ENCODE assay signal across 19 cellular contexts in the genomic region with DNA sequence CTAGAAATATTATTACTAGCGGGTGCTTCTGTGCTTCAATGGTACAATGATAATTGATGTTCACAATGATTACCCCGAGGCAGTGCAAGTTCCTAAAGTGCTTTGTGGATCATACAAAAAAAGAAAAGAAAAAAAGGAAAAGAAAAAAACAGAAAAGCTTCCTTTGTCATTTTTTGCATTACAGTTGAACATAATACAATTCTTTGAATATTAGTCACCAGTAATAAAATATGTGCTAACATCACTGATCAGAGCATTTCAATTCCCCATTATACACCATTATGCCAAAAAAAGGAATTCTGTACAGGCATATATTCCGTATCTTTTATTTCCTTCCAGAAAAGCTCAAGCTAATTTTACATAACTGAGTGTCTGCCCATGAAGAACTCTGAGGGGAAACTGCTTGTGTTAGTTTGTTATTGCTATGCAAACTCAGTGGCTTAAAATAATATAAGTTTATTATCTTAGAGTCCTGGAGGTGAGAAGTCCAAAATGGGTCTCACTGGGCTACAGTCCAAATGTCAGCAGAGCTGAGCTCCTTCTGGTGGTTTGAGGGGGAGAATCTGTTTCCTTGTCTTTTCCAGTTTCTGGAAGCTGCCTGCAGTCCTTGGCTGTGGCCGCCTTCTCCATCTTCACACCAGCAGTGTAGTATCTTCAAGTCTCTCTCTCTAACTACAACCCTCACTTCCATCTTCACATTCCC.
A peak's percentile ranks its signal among the peaks of the same experiment; 100 is the strongest.
DNase-seq lines count a peak whose midpoint lies in the region; ATAC-seq, FAIRE-seq and TF ChIP-seq lines count a peak whose summit lies in the region.
"Had no signal": no experiment of that assay in that cellular context is flagged by ENCODE, and none has a peak within 500 bp of the region (broad histone marks: within the 10 kb centered on the region; RNA-seq: fewer than 3 reads in every experiment).

No MANE protein-coding gene starts in this region.

- H3K79me1 ChIP-seq in IMR-90 (ENCODE audit: low read depth in 1 of 2, low read length in 2 of 2), result no peaks in the 10 kb centered on the region

- no peak for TF ChIP-seq POLR2A in IMR-90 (IDR thresholded peaks at IDR 0.05; ENCODE audit: low read depth, low read length)

- POLR2A ChIA-PET in IMR-90 (lab: Charles Lee; ENCODE audit: unreplicated experiment), result no interaction called here

- no peaks in the 10 kb centered on the region for H3K9me3 ChIP-seq in IMR-90 (ENCODE audit: control insufficient read depth, insufficient read depth, low read length)
- no peaks in the 10 kb centered on the region for H3K9me3 ChIP-seq in keratinocyte (ENCODE audit: control insufficient read depth, low read depth, low read length)
- H3K9me3 ChIP-seq: Caco-2 had no signal

- H3K4ac ChIP-seq in IMR-90 (ENCODE audit: low read depth, low read length), result peak overlapping the region; percentile 3; the same call in 1 of the 2 replicates

- H3K4me3 ChIP-seq in IMR-90 (ENCODE audit: insufficient read depth, low read depth, low read length), result no peak overlapping the region
- no peak overlapping the region for H3K4me3 ChIP-seq in brain microvascular endothelial cell (ENCODE audit: low read depth, low read length)
- no peak overlapping the region for H3K4me3 ChIP-seq in keratinocyte (ENCODE audit: control insufficient read depth in 2 of 3, extremely low read depth in 1 of 3, insufficient read depth in 2 of 3, low read depth in 1 of 3, low read length in 3 of 3)

- H2BK5ac ChIP-seq in IMR-90 (ENCODE audit: low read depth, low read length, poor library complexity, severe bottlenecking), result no peak overlapping the region

- no peak overlapping the region for H3K56ac ChIP-seq in IMR-90 (ENCODE audit: extremely low read depth, insufficient read depth, low read length)

- H2AK9ac ChIP-seq in IMR-90 (replicated peaks; ENCODE audit: low read depth, low read length, poor library complexity), result no peak overlapping the region

- no peak for TF ChIP-seq RAD21 in IMR-90 (IDR thresholded peaks at IDR 0.05; ENCODE audit: low read length)

- H3K23ac ChIP-seq in IMR-90 (ENCODE audit: low read depth, low read length), result no peak overlapping the region

- peaks cover 10% of the 10 kb centered on the region for H3K9me1 ChIP-seq in IMR-90 (ENCODE audit: insufficient read depth, low read length)
- H3K9me1 ChIP-seq in keratinocyte (ENCODE audit: control insufficient read depth, extremely low read depth, insufficient read depth, low read length), result no peaks in the 10 kb centered on the region

- H2AK5ac ChIP-seq in IMR-90 (ENCODE audit: low read depth, low read length), result peak overlapping the region; percentile 70

- H3K14ac ChIP-seq in IMR-90 (replicated peaks; ENCODE audit: low read depth, low read length), result no peak overlapping the region; the same call in 1 of the 2 replicates

- in situ Hi-C loops in ACHN (cut with HindIII; ENCODE audit: low pct_ligation_motif_present, low pct_unique_long_range_greater_than_20kb, low sequenced_read_pairs), result no loop called here
- in situ Hi-C loops in IMR-90 (cut with MboI; ENCODE audit: low sequenced_read_pairs), result no loop called here
- in situ Hi-C loops in brain microvascular endothelial cell (cut with HindIII; ENCODE audit: low pct_ligation_motif_present, low sequenced_read_pairs), result no loop called here

- peak overlapping the region; percentile 87; the same call in 1 of the 2 replicates for H2BK20ac ChIP-seq in IMR-90 (ENCODE audit: low read depth, low read length)

- FAIRE-seq in keratinocyte (lab: Jason Lieb, UNC), result no peak
- FAIRE-seq: endometrium had no signal

- intact Hi-C loops in IMR-90 (cut with micrococcal nuclease), result loop anchor here (10.0 kb wide), 1 partner anchor 444 kb away; the partner anchor contains the start of gene LSAMP

- peak overlapping the region; percentile 67; the same call in 1 of the 2 replicates for H2BK120ac ChIP-seq in IMR-90 (ENCODE audit: low read depth, low read length)

- H3K9ac ChIP-seq in IMR-90 (ENCODE audit: low read depth, low read length) (no peak overlapping the region), keratinocyte (ENCODE audit: control insufficient read depth, extremely low read depth, insufficient read depth, low read length) (peak overlapping the region; percentile 60)

- CTCF ChIA-PET in IMR-90 (lab: Yijun Ruan, JAX), result no interaction called here

- no peak overlapping the region for H4K8ac ChIP-seq in IMR-90 (ENCODE audit: low read depth in 2 of 2, low read length in 2 of 2)

- BruUV-seq in IMR-90 (replicated peaks; lab: Mats Ljungman, UMichigan), result no TSS peak

- DNase-seq in ACHN, result peak; percentile 22
- peak; percentile 30 for DNase-seq in IMR-90
- no peak for DNase-seq in brain microvascular endothelial cell
- DNase-seq in keratinocyte (ENCODE audit: low read depth, low spot score), result no peak
- DNase-seq in activated T-cell treated with anti-CD3 and anti-CD28 coated beads, Interleukin-2, amount 50 U/mL, for 1 hour, result no peak
- no peak for DNase-seq in NCI-H2029 treated with DMSO at 0.1 percent for 48 hours (lab: John Stamatoyannopoulos, UW)
- no peak for DNase-seq in anterior cingulate cortex (lab: John Stamatoyannopoulos, UW)
- DNase-seq: activated CD4-positive, alpha-beta memory T cell treated with anti-CD3 and anti-CD28 coated beads, Interleukin-2, amount 10 ng/mL, durations not matched to agents 7 days and 5 days; activated naive CD8-positive, alpha-beta T cell treated with anti-CD3 and anti-CD28 coated beads, Interleukin-2, amount 10 ng/mL, durations not matched to agents 7 days and 5 days; Caco-2; GF-D8; immature natural killer cell; MV-4-11; NCI-H2029; NCI-H774; T-cell had no signal

- no peak for ATAC-seq in IMR-90 (ENCODE audit: low read depth)
- no peak for ATAC-seq in HG03521 (IDR thresholded peaks at IDR 0.05; ENCODE audit: unreplicated experiment)
- ATAC-seq: T-cell had no signal

- no CpG with 5 or more reads among the region's 4 CpGs for WGBS in IMR-90 (ENCODE audit: extremely low coverage in 2 of 2, insufficient read length in 1 of 2), 2 experiments

- H4K20me1 ChIP-seq in IMR-90 (ENCODE audit: insufficient read depth, low read length) (no peaks in the 10 kb centered on the region), keratinocyte (ENCODE audit: control insufficient read depth, extremely low read depth, insufficient read depth, low read length) (no peaks in the 10 kb centered on the region)

- no peak for TF ChIP-seq CTCF in IMR-90 (conservative IDR thresholded peaks at IDR 0.05; ENCODE audit: low read depth, low read length)
- no peak for TF ChIP-seq CTCF in brain microvascular endothelial cell (IDR thresholded peaks at IDR 0.05; ENCODE audit: low read depth, low read length, missing control alignments)
- TF ChIP-seq CTCF in keratinocyte (optimal IDR thresholded peaks at IDR 0.05 in 1 of 3, IDR thresholded peaks at IDR 0.05 in 1 of 3, conservative IDR thresholded peaks at IDR 0.05 in 1 of 3; ENCODE audit: extremely low read depth in 1 of 3, insufficient read depth in 2 of 3, low read length in 3 of 3), result no peak

- H2AFZ ChIP-seq in IMR-90 (replicated peaks; ENCODE audit: low read length, poor library complexity) (no peak overlapping the region), keratinocyte (ENCODE audit: control insufficient read depth, low read length) (peak overlapping the region; percentile 58)

- H4K91ac ChIP-seq in IMR-90 (ENCODE audit: insufficient read depth, low read depth, low read length), result no peak overlapping the region

- H3K18ac ChIP-seq in IMR-90 (ENCODE audit: low read depth, low read length), result peak overlapping the region; percentile 72; the same call in 1 of the 2 replicates

- peaks cover 14% of the 10 kb centered on the region for H3K4me1 ChIP-seq in IMR-90 (ENCODE audit: control insufficient read depth, insufficient read depth, low read length)
- peaks cover 47% of the 10 kb centered on the region for H3K4me1 ChIP-seq in keratinocyte (ENCODE audit: control insufficient read depth, extremely low read depth, insufficient read depth, low read length)
- H3K4me1 ChIP-seq: Caco-2 had no signal

- peak overlapping the region; percentile 9; the same call in 2 of the 3 replicates for H2BK15ac ChIP-seq in IMR-90 (ENCODE audit: low read depth, low read length)

- no peaks in the 10 kb centered on the region for H3K79me2 ChIP-seq in keratinocyte (ENCODE audit: control insufficient read depth, insufficient read depth, low read length)

- dilution Hi-C loops in IMR-90 (cut with HindIII; ENCODE audit: low sequenced_read_pairs, unreplicated experiment), result no loop called here
- dilution Hi-C loops in keratinocyte (cut with MboI; ENCODE audit: extremely low pct_ligation_motif_present, low sequenced_read_pairs), result no loop called here

- no peaks in the 10 kb centered on the region for H3K27me3 ChIP-seq in IMR-90 (ENCODE audit: control insufficient read depth, insufficient read depth, low read length)
- H3K27me3 ChIP-seq in brain microvascular endothelial cell (replicated peaks), result no peaks in the 10 kb centered on the region
- H3K27me3 ChIP-seq in keratinocyte (ENCODE audit: control insufficient read depth, extremely low read depth, insufficient read depth, low read length), result no peaks in the 10 kb centered on the region

- H3K4me2 ChIP-seq in IMR-90 (ENCODE audit: low read depth, low read length) (no peak overlapping the region), keratinocyte (ENCODE audit: control insufficient read depth, extremely low read depth, insufficient read depth, low read depth, low read length) (peak overlapping the region; percentile 66)

- H4K5ac ChIP-seq in IMR-90 (ENCODE audit: low read depth, low read length), result peak overlapping the region; percentile 42; the same call in 1 of the 2 replicates

- no peak overlapping the region for H3K27ac ChIP-seq in IMR-90 (ENCODE audit: insufficient read depth, low read length)
- H3K27ac ChIP-seq in brain microvascular endothelial cell, result peak overlapping the region; percentile 90
- H3K27ac ChIP-seq in keratinocyte (ENCODE audit: control insufficient read depth, insufficient read depth, low read length), result peak overlapping the region; percentile 88
- H3K27ac ChIP-seq: VCaP had no signal

- no peaks in the 10 kb centered on the region for H3K36me3 ChIP-seq in IMR-90 (ENCODE audit: control insufficient read depth, insufficient read depth, low read length)
- H3K36me3 ChIP-seq in brain microvascular endothelial cell (replicated peaks), result no peaks in the 10 kb centered on the region
- no peaks in the 10 kb centered on the region for H3K36me3 ChIP-seq in keratinocyte (ENCODE audit: control insufficient read depth in 2 of 2, extremely low read depth in 1 of 2, insufficient read depth in 2 of 2, low read length in 2 of 2)

TF ChIP-seq in IMR-90, 13 proteins besides CTCF, POLR2A, EP300 and RAD21:
- TF ChIP-seq CHD1 (IDR thresholded peaks at IDR 0.05; ENCODE audit: low read depth, low read length), result no peak
- no peak for TF ChIP-seq MAZ (IDR thresholded peaks at IDR 0.05; ENCODE audit: borderline replicate concordance, low read depth, low read length)
- no peak for TF ChIP-seq SMC3 (IDR thresholded peaks at IDR 0.05; ENCODE audit: low read depth, low read length)
- no peak for TF ChIP-seq NFE2L2 (IDR thresholded peaks at IDR 0.05; ENCODE audit: low read depth, low read length)

Comparison
In these comparisons a context has a peak if more than half of its experiments do, and no peak if none do; other contexts are left out.
1. DNase-seq: peak in ACHN (single experiment) and IMR-90 (single experiment); none in brain microvascular endothelial cell (single experiment), keratinocyte (single experiment), activated T-cell treated with anti-CD3 and anti-CD28 coated beads, Interleukin-2, amount 50 U/mL, for 1 hour (single experiment), NCI-H2029 treated with DMSO at 0.1 percent for 48 hours (single experiment) and anterior cingulate cortex (0 of 58).